Comparison of ENCODE assay signal across 6 cellular contexts in the genomic region with DNA sequence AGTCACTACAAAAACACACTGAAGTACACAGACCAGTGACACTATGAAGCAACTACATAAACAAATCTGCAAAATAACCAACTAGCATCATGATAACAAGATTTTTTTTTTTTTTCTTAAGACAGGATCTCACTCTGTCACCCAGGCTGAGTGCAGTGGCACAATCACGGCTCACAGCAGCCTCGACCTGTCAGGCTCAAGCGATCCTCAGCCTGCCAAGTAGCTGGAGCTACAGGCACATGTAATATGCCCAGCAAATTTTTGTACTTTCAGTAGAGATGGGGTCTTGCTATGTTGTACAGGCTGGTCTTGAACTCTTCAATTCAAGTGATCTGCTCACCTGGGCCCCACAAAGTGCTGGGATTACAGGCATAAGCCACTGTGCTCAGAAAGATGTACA.
DNase-seq lines count a peak whose midpoint lies in the region; ATAC-seq, FAIRE-seq and TF ChIP-seq lines count a peak whose summit lies in the region.
"Not testable (repeated sequence)": the region's sequence is repeated elsewhere in the genome, so short reads cannot be mapped to it uniquely, and the experiment has no call there.

No MANE protein-coding gene starts in this region.

- not testable (repeated sequence) for H3K9me1 ChIP-seq in K562 (ENCODE audit: control insufficient read depth, insufficient read depth, low read length)

- in situ Hi-C loops in K562 (cut with MboI): not testable (repeated sequence)

- BruUV-seq in K562 (replicated peaks; lab: Mats Ljungman, UMichigan): not testable (repeated sequence)

- CTCF ChIA-PET in K562 (lab: Yijun Ruan, JAX; ENCODE audit: low intra/inter-chr PET ratio): not testable (repeated sequence)

- H3K79me2 ChIP-seq in K562 (ENCODE audit: control insufficient read depth, insufficient read depth, low read length): not testable (repeated sequence)

- H3K27ac ChIP-seq in K562 (ENCODE audit: extremely low read depth, low read depth, low read length); kidney (ENCODE audit: low read depth in 2 of 2, low read length in 2 of 2); spleen: not testable (repeated sequence)

- DNase-seq in K562 (ENCODE audit: extremely low read depth in 1 of 4, low spot score in 3 of 4); omental fat pad (ENCODE audit: low spot score); stimulated activated naive CD8-positive, alpha-beta T cell treated with anti-CD3 and anti-CD28 coated beads, Interleukin-15, Interleukin-2, amounts not matched to agents 100 U/mL and 50 U/mL, for 24 hours: not testable (repeated sequence)
- peak; percentile 25 for DNase-seq in left ventricle myocardium superior
- peak; percentile 35 for DNase-seq in kidney
- peak; percentile 75 for DNase-seq in spleen

- not testable (repeated sequence) for FAIRE-seq in K562 (lab: Jason Lieb, UNC); kidney (lab: Jason Lieb, UNC)

- H3K27me3 ChIP-seq in K562 (ENCODE audit: control insufficient read depth in 2 of 2, insufficient read depth in 2 of 2, low read length in 2 of 2); spleen (replicated peaks in 1 of 7): not testable (repeated sequence)

- H3K4me2 ChIP-seq in K562 (ENCODE audit: insufficient read depth, low read length): not testable (repeated sequence)

- TF ChIP-seq POLR2A in K562 (conservative IDR thresholded peaks at IDR 0.05); spleen (IDR thresholded peaks at IDR 0.05): not testable (repeated sequence)

- H3K9ac ChIP-seq in K562 (ENCODE audit: insufficient read depth in 1 of 2, low read depth in 2 of 2, low read length in 2 of 2); kidney (ENCODE audit: low read length in 2 of 2): not testable (repeated sequence)

- H4K20me1 ChIP-seq in K562 (replicated peaks; ENCODE audit: control insufficient read depth, insufficient read depth, low read length): not testable (repeated sequence)

- not testable (repeated sequence) for H3K4me3 ChIP-seq in K562; kidney (ENCODE audit: low read length in 2 of 2); spleen

- not testable (repeated sequence) for TF ChIP-seq CTCF in K562 (IDR thresholded peaks at IDR 0.05 in 2 of 3, conservative IDR thresholded peaks at IDR 0.05 in 1 of 3; ENCODE audit: insufficient read depth in 2 of 3, low read depth in 1 of 3, low read length in 3 of 3); kidney (IDR thresholded peaks at IDR 0.05; ENCODE audit: borderline replicate concordance, extremely low read depth, insufficient read depth); omental fat pad (IDR thresholded peaks at IDR 0.05); spleen (IDR thresholded peaks at IDR 0.05 in 8 of 11, conservative IDR thresholded peaks at IDR 0.05 in 3 of 11)

- not testable (repeated sequence) for H2AFZ ChIP-seq in K562 (ENCODE audit: low read depth, low read length)

- ATAC-seq in K562 (peak; percentile 60), omental fat pad (ENCODE audit: low FRiP score) (peak; percentile 20)
- not testable (repeated sequence) for ATAC-seq in left ventricle myocardium superior
- ATAC-seq in stimulated activated naive CD8-positive, alpha-beta T cell treated with anti-CD3 and anti-CD28 coated beads, Interleukin-15, Interleukin-2, amounts not matched to agents 100 U/mL and 50 U/mL, for 24 hours: peak; percentile 6

- not testable (repeated sequence) for TF ChIP-seq RAD21 in K562 (CRISPR knock-in tag; conservative IDR thresholded peaks at IDR 0.05 in 1 of 2, IDR thresholded peaks at IDR 0.05 in 1 of 2)

- POLR2A ChIA-PET in K562 (lab: Yijun Ruan, JAX): interaction anchor here (0.9 kb wide), 1 partner anchor 22 kb away, joined by 3 read pairs; no protein-coding TSS in a partner anchor

- whole genome bisulfite sequencing in K562 (ENCODE audit: insufficient coverage, low coverage, missing lambda C conversion rate): 22% methylated on average over 3 of the region's 3 CpGs
- 76 to 85% (median 82%) methylated on average over 3 of the region's 3 CpGs for WGBS in spleen, 5 donors

- not testable (repeated sequence) for H3K9me3 ChIP-seq in K562 (replicated peaks; ENCODE audit: control insufficient read depth, insufficient read depth, low read depth, low read length); kidney (ENCODE audit: control insufficient read depth in 1 of 2, low read length in 2 of 2)
- H3K9me3 ChIP-seq in spleen: peaks cover 4 to 41% (median 17%) of the 10 kb centered on the region in 8 donors

- H3K4me1 ChIP-seq in K562 (replicated peaks in 1 of 2; ENCODE audit: control insufficient read depth in 2 of 2, insufficient read depth in 2 of 2, low read length in 2 of 2); kidney (ENCODE audit: control insufficient read depth in 1 of 2, insufficient read depth in 1 of 2, low read depth in 1 of 2, low read length in 2 of 2); spleen: not testable (repeated sequence)

- not testable (repeated sequence) for TF ChIP-seq EP300 in K562 (IDR thresholded peaks at IDR 0.05; ENCODE audit: low read length)

- intact Hi-C loops in K562 (cut with micrococcal nuclease); kidney (cut with DNase I); spleen (cut with DNase I; ENCODE audit: low total_unique reads): not testable (repeated sequence)
- intact Hi-C loops in left ventricle myocardium superior (cut with micrococcal nuclease): loop anchor here (10.0 kb wide), 1 partner anchor 46 kb away; no protein-coding TSS in a partner anchor

- not testable (repeated sequence) for H3K36me3 ChIP-seq in K562 (ENCODE audit: control insufficient read depth, insufficient read depth, low read length); kidney (ENCODE audit: control insufficient read depth in 1 of 2, insufficient read depth in 2 of 2, low read length in 2 of 2); spleen
